ENCODE assay signal across 15 cellular contexts in the genomic region with DNA sequence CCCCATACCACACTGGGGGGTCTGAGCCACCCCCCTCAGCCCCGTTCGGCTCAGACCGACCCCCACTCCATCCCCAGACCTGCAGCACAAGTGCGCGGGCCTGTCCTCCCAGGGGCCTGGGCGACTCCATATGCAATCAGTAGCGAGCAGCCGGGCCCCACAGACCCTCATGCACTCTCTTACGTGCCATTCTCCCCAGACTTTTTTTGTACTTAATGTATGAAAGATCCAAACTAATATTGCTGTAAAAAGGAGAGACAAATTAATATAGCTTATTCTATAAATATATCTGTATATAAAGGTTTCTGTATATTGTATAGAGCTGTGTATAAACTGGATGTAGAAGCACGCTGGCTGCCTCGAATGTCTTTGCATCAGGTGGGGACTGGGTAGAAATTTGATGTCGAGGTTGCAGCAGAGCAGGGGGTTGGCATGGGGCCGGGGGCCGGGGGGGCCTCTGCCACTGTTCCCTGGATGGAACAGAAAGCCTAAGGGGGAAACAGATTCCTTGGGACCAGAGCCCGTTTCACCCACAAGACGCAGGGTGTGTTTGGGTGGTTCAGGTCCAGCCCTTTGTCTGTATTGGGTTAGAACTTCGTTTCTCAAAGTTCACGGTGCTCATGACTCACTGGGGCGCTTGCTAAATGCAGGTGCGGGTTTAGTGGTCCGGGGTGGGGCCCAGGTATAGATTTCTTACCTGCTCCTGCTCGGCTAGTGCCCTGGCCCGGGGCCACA. TPM values are rescaled to one million over a fixed set of nuclear protein-coding genes. Genes with fewer than 3 reads are reported as not detected.
DNase-seq lines count a peak whose midpoint lies in the region; ATAC-seq, FAIRE-seq and TF ChIP-seq lines count a peak whose summit lies in the region.
"Had no signal": no experiment of that assay in that cellular context is flagged by ENCODE, and none has a peak within 500 bp of the region (broad histone marks: within the 10 kb centered on the region; RNA-seq: fewer than 3 reads in every experiment).

No MANE protein-coding gene starts in this region.

- no peak for FAIRE-seq in HepG2 (lab: Jason Lieb, UNC)
- FAIRE-seq: H54, HTR-8/SVneo had no signal

- no peaks in the 10 kb centered on the region for H4K20me1 ChIP-seq in HepG2 (ENCODE audit: insufficient read depth, low read length)
- H4K20me1 ChIP-seq in Karpas-422 (ENCODE audit: insufficient read depth, low read depth, low read length) = no peaks in the 10 kb centered on the region

- H3K4me1 ChIP-seq in HepG2 (ENCODE audit: insufficient read depth, low read length) (peaks cover 50% of the 10 kb centered on the region), right lobe of liver (peaks cover 0 to 3% (median 0%) of the 10 kb centered on the region in 4 donors), Karpas-422 (ENCODE audit: low read length) (no peaks in the 10 kb centered on the region)

- in situ Hi-C loops in HepG2 (cut with HindIII; ENCODE audit: extremely low pct_ligation_motif_present, low pct_unique_long_range_greater_than_20kb) = loop anchor here (5.0 kb wide), 1 partner anchor 35 kb away; no protein-coding TSS in a partner anchor

- intact Hi-C loops in HepG2 (cut with micrococcal nuclease; ENCODE audit: unreplicated experiment) = loop anchor here (1.0 kb wide), 2 partner anchors 29 to 41 kb away; no protein-coding TSS in a partner anchor
- intact Hi-C loops in right lobe of liver (cut with DNase I) = loop anchor here (5.0 kb wide), 1 partner anchor 35 kb away; no protein-coding TSS in a partner anchor
- intact Hi-C loops in dorsolateral prefrontal cortex (cut with DNase I) = loop anchor here in 1 of 2 donors (1.0 to 5.0 kb wide), 2 partner anchors 29 to 145 kb away; a partner anchor contains a TSS

- H3K9ac ChIP-seq in HepG2 (ENCODE audit: insufficient read depth, low read depth, low read length) (peak overlapping the region; percentile 69), Karpas-422 (ENCODE audit: low read length) (no peak overlapping the region)

- peaks cover 3 to 4% of the 10 kb centered on the region in 2 experiments; a peak in 2 of 5 replicates for H3K36me3 ChIP-seq in HepG2 (replicated peaks in 1 of 2; ENCODE audit: control insufficient read depth in 1 of 2, insufficient read depth in 2 of 2, low read length in 2 of 2)
- no peaks in the 10 kb centered on the region for H3K36me3 ChIP-seq in right lobe of liver
- H3K36me3 ChIP-seq in Karpas-422 (ENCODE audit: insufficient read depth, low read length) = no peaks in the 10 kb centered on the region

- H2AFZ ChIP-seq in HepG2 (ENCODE audit: low read length) (no peak overlapping the region), Karpas-422 (ENCODE audit: low read length) (no peak overlapping the region)

- peak overlapping the region; percentile 94 for H3K4me2 ChIP-seq in HepG2 (ENCODE audit: low read depth, low read length)
- H3K4me2 ChIP-seq in Karpas-422 (ENCODE audit: low read depth, low read length, poor library complexity, severe bottlenecking) = no peak overlapping the region

- no TSS peak for BruUV-seq in HepG2 (replicated peaks; lab: Mats Ljungman, UMichigan)

- H3K4me3 ChIP-seq in HepG2 (replicated peaks in 1 of 3; ENCODE audit: insufficient read depth in 1 of 3, low read depth in 2 of 3, low read length in 3 of 3) (peak overlapping the region in 2 of 3 experiments; percentile 43 to 68; a peak in 4 of 6 replicates), right lobe of liver (no peak overlapping the region), dorsolateral prefrontal cortex (no peak overlapping the region), Karpas-422 (ENCODE audit: low read length) (no peak overlapping the region)
- H3K4me3 ChIP-seq: BLaER1 treated with 17β-estradiol and CSF1 and Interleukin-3, amounts not matched to agents 10 nM and 100 nM; K562 had no signal

- TF ChIP-seq RAD21 in HepG2 (CRISPR knock-in tag; IDR thresholded peaks at IDR 0.05) = no peak

- CTCF ChIA-PET in HepG2 (lab: Yijun Ruan, JAX; ENCODE audit: low intra/inter-chr PET ratio, low total read pairs) = interaction anchor here (0.6 to 3.4 kb wide), 4 partner anchors 23 to 395 kb away, joined by 3 to 38 read pairs (median 24); no protein-coding TSS in a partner anchor

- H3K9me3 ChIP-seq in HepG2 (ENCODE audit: low read length) = no peaks in the 10 kb centered on the region
- H3K9me3 ChIP-seq in right lobe of liver = no peaks in the 10 kb centered on the region
- H3K9me3 ChIP-seq in Karpas-422 (ENCODE audit: low read length) = no peaks in the 10 kb centered on the region
- H3K9me3 ChIP-seq: BLaER1 treated with 17β-estradiol and CSF1 and Interleukin-3, amounts not matched to agents 10 nM and 100 nM had no signal

- no peak for TF ChIP-seq EP300 in HepG2 (IDR thresholded peaks at IDR 0.05; ENCODE audit: low read depth in 2 of 2, low read length in 2 of 2)
- no peak for TF ChIP-seq EP300 in HepG2 (CRISPR knock-in tag; IDR thresholded peaks at IDR 0.05; ENCODE audit: borderline replicate concordance)

- ATAC-seq in HepG2 (no peak), right lobe of liver (no peak)

- no peak for TF ChIP-seq CTCF in HepG2 (CRISPR knock-in tag; IDR thresholded peaks at IDR 0.05)
- TF ChIP-seq CTCF in right lobe of liver (IDR thresholded peaks at IDR 0.05) = no peak
- TF ChIP-seq CTCF in dorsolateral prefrontal cortex (IDR thresholded peaks at IDR 0.05 in 54 of 56, conservative IDR thresholded peaks at IDR 0.05 in 2 of 56; ENCODE audit: low read depth in 1 of 56, partially characterized antibody in 56 of 56) = no peak

- H3K27ac ChIP-seq in HepG2 (ENCODE audit: extremely low read length, insufficient read depth, low read length) = no peak overlapping the region
- H3K27ac ChIP-seq in right lobe of liver = no peak overlapping the region
- H3K27ac ChIP-seq in dorsolateral prefrontal cortex = peak overlapping the region in 53 of 59 donors; percentile 74 to 99 (median 93)
- H3K27ac ChIP-seq in temporal lobe (ENCODE audit: low read depth, low read length) = peak overlapping the region; percentile 97
- no peak overlapping the region for H3K27ac ChIP-seq in Karpas-422 (ENCODE audit: low read length)
- H3K27ac ChIP-seq: BLaER1 treated with 17β-estradiol and CSF1 and Interleukin-3, amounts not matched to agents 10 nM and 100 nM; RWPE1 had no signal

- POLR2A ChIA-PET in HepG2 (lab: Yijun Ruan, JAX) = interaction anchor here (0.6 to 6.2 kb wide), 11 partner anchors 9 to 203 kb away, joined by 3 to 43 read pairs (median 6); a partner anchor contains a TSS

- 74% methylated on average over 15 of the region's 23 CpGs for WGBS in HepG2 (ENCODE audit: low lambda C conversion rate)
- WGBS in right lobe of liver (ENCODE audit: insufficient coverage, low coverage, low lambda C conversion rate, missing lambda C conversion rate) = 77% methylated on average over 10 of the region's 23 CpGs

- TF ChIP-seq POLR2A in HepG2 (IDR thresholded peaks at IDR 0.05; ENCODE audit: insufficient read depth in 1 of 2, low read depth in 2 of 2, low read length in 2 of 2) = no peak
- no peak for TF ChIP-seq POLR2A in right lobe of liver (IDR thresholded peaks at IDR 0.05)

- H3K79me2 ChIP-seq in HepG2 (ENCODE audit: insufficient read depth, low read length) (no peaks in the 10 kb centered on the region), Karpas-422 (ENCODE audit: low read length) (no peaks in the 10 kb centered on the region)

- H3K9me2 ChIP-seq in Karpas-422 (replicated peaks; ENCODE audit: insufficient read depth, low read length) = no peaks in the 10 kb centered on the region

- DNase-seq in HepG2 (ENCODE audit: low spot score) (no peak), right lobe of liver (no peak), dorsolateral prefrontal cortex (no peak), mucosa of gallbladder (ENCODE audit: low spot score) (peak; percentile 30), DMS53 treated with DMSO at 0.1 percent for 48 hours (lab: John Stamatoyannopoulos, UW; ENCODE audit: unreplicated experiment) (no peak), glomerular visceral epithelial cell (ENCODE audit: extremely low spot score) (no peak), Karpas-422 (no peak)
- DNase-seq: NCI-H2171 treated with DMSO at 0.1 percent for 48 hours, NCI-H748 treated with DMSO at 0.1 percent for 48 hours had no signal

- H3K27me3 ChIP-seq in HepG2 (ENCODE audit: control insufficient read depth in 1 of 2, insufficient read depth in 2 of 2, low read length in 2 of 2) (no peaks in the 10 kb centered on the region), right lobe of liver (no peaks in the 10 kb centered on the region), dorsolateral prefrontal cortex (peaks cover 0 to under 1% (median 0%) of the 10 kb centered on the region in 45 donors), Karpas-422 (ENCODE audit: low read length) (no peaks in the 10 kb centered on the region)

RNA-seq across cellular contexts. Expression of a gene that starts 5.6 kb away (rescaled TPM):
- total RNA-seq in HepG2 (2016; rRNA removed; fragmentation: Illumina TruSeq; extraction: Trizol) (7.9 and 10.2 TPM in 2 replicates), right lobe of liver (10 to 100 TPM in 5 of 6 experiments, 1 to 10 TPM in 1; 7.6 to 16.4 (median 11.6) TPM), dorsolateral prefrontal cortex (100 to 1,000 TPM in 87 of 120 experiments, 10 to 100 TPM in 33; 23.0 to 708 (median 141) TPM), mucosa of gallbladder (320 TPM), temporal lobe (1.2 TPM)
- total RNA-seq in HepG2 (2016; cell fraction: cytosol; rRNA removed; fragmentation: Illumina TruSeq; extraction: Trizol; ENCODE audit: low read depth) = 6.6 and 7.4 TPM in 2 replicates
- 6.8 and 10.3 TPM in 2 replicates for total RNA-seq in HepG2 (2016; cell fraction: insoluble cytoplasmic fraction; rRNA removed; fragmentation: Illumina TruSeq; extraction: Trizol)
- total RNA-seq in HepG2 (2016; cell fraction: membrane; rRNA removed; fragmentation: Illumina TruSeq; extraction: Trizol) = 8.2 and 8.5 TPM in 2 replicates
- 16.7 and 20.6 TPM in 2 replicates for total RNA-seq in HepG2 (2016; cell fraction: nucleus; rRNA removed; fragmentation: Illumina TruSeq; extraction: Trizol)
- polyA plus RNA-seq in HepG2 (2011; rRNA removed) = 25.9 and 33.2 TPM in 2 replicates
- 17.4 and 19.1 TPM in 2 replicates for polyA plus RNA-seq in HepG2 (2011; cell fraction: cytosol; rRNA removed)
- polyA plus RNA-seq in HepG2 (2011; cell fraction: nucleus; rRNA removed) = 140 and 154 TPM in 2 replicates
- polyA plus RNA-seq in HepG2 (2012) = 27.5 and 41.4 TPM in 2 replicates
- 1.8 and 2.1 TPM in 2 replicates for polyA plus RNA-seq in HepG2 (2016; cell fraction: cytosol; fragmentation: Illumina TruSeq; extraction: Trizol; ENCODE audit: low read depth)
- polyA plus RNA-seq in HepG2 (2016; cell fraction: insoluble cytoplasmic fraction; fragmentation: Illumina TruSeq; extraction: Trizol; ENCODE audit: low read depth) = 12.8 and 17.2 TPM in 2 replicates
- polyA plus RNA-seq in HepG2 (2016; cell fraction: membrane; fragmentation: Illumina TruSeq; extraction: Trizol; ENCODE audit: low read depth) = 5.7 and 6.2 TPM in 2 replicates
- 69.8 and 76.1 TPM in 2 replicates for polyA plus RNA-seq in HepG2 (2016; cell fraction: nucleus; fragmentation: Illumina TruSeq; extraction: Trizol; ENCODE audit: insufficient read depth, low read depth)
- polyA minus RNA-seq in HepG2 (2011; rRNA and poly(A)+ RNA removed; ENCODE audit: low replicate concordance) = 2.9 and 52.2 TPM in 2 replicates
- polyA minus RNA-seq in HepG2 (2011; cell fraction: cytosol; rRNA and poly(A)+ RNA removed) = 27.3 and 36.7 TPM in 2 replicates
- polyA minus RNA-seq in HepG2 (2011; cell fraction: nucleus; rRNA and poly(A)+ RNA removed) = 39.0 and 39.4 TPM in 2 replicates
- 0.32 TPM in 1 of 2 replicates, not detected in the other for total RNA-seq in Karpas-422 (2014; rRNA removed; shearing (Covaris generic); ENCODE audit: low replicate concordance)

RNA-seq across cellular contexts. Expression of a gene that starts 45.6 kb away (rescaled TPM):
- total RNA-seq in HepG2 (2016; rRNA removed; fragmentation: Illumina TruSeq; extraction: Trizol) (164 and 175 TPM in 2 replicates), right lobe of liver (10 to 100 TPM; 31.6 to 74.5 (median 55.3) TPM), dorsolateral prefrontal cortex (100 to 1,000 TPM in 1 of 120 experiments, 10 to 100 TPM in 119; 40.6 to 123 (median 65.5) TPM), mucosa of gallbladder (116 TPM), temporal lobe (17.2 TPM)
- total RNA-seq in HepG2 (2016; cell fraction: cytosol; rRNA removed; fragmentation: Illumina TruSeq; extraction: Trizol; ENCODE audit: low read depth) = 124 and 186 TPM in 2 replicates
- 157 and 180 TPM in 2 replicates for total RNA-seq in HepG2 (2016; cell fraction: insoluble cytoplasmic fraction; rRNA removed; fragmentation: Illumina TruSeq; extraction: Trizol)
- total RNA-seq in HepG2 (2016; cell fraction: membrane; rRNA removed; fragmentation: Illumina TruSeq; extraction: Trizol) = 166 and 206 TPM in 2 replicates
- 83.5 and 96.3 TPM in 2 replicates for total RNA-seq in HepG2 (2016; cell fraction: nucleus; rRNA removed; fragmentation: Illumina TruSeq; extraction: Trizol)
- 363 and 424 TPM in 2 replicates for polyA plus RNA-seq in HepG2 (2011; rRNA removed)
- polyA plus RNA-seq in HepG2 (2011; cell fraction: cytosol; rRNA removed) = 333 and 381 TPM in 2 replicates
- polyA plus RNA-seq in HepG2 (2011; cell fraction: nucleus; rRNA removed) = 70.6 and 77.2 TPM in 2 replicates
- 225 and 301 TPM in 2 replicates for polyA plus RNA-seq in HepG2 (2012)
- 181 and 226 TPM in 2 replicates for polyA plus RNA-seq in HepG2 (2016; cell fraction: cytosol; fragmentation: Illumina TruSeq; extraction: Trizol; ENCODE audit: low read depth)
- polyA plus RNA-seq in HepG2 (2016; cell fraction: insoluble cytoplasmic fraction; fragmentation: Illumina TruSeq; extraction: Trizol; ENCODE audit: low read depth) = 187 and 188 TPM in 2 replicates
- 185 and 215 TPM in 2 replicates for polyA plus RNA-seq in HepG2 (2016; cell fraction: membrane; fragmentation: Illumina TruSeq; extraction: Trizol; ENCODE audit: low read depth)
- 173 and 175 TPM in 2 replicates for polyA plus RNA-seq in HepG2 (2016; cell fraction: nucleus; fragmentation: Illumina TruSeq; extraction: Trizol; ENCODE audit: insufficient read depth, low read depth)
- 153 and 413 TPM in 2 replicates for polyA minus RNA-seq in HepG2 (2011; rRNA and poly(A)+ RNA removed; ENCODE audit: low replicate concordance)
- 79.2 and 82.2 TPM in 2 replicates for polyA minus RNA-seq in HepG2 (2011; cell fraction: cytosol; rRNA and poly(A)+ RNA removed)
- polyA minus RNA-seq in HepG2 (2011; cell fraction: nucleus; rRNA and poly(A)+ RNA removed) = 54.3 and 55.7 TPM in 2 replicates
- total RNA-seq in Karpas-422 (2014; rRNA removed; shearing (Covaris generic); ENCODE audit: low replicate concordance) = 81.3 and 303 TPM in 2 replicates

RNA-seq across cellular contexts. Expression of a gene that starts 45.9 kb away (rescaled TPM):
- 102 and 116 TPM in 2 replicates for total RNA-seq in HepG2 (2016; rRNA removed; fragmentation: Illumina TruSeq; extraction: Trizol)
- total RNA-seq in HepG2 (2016; cell fraction: cytosol; rRNA removed; fragmentation: Illumina TruSeq; extraction: Trizol; ENCODE audit: low read depth) = 9.9 and 12.9 TPM in 2 replicates
- 103 and 117 TPM in 2 replicates for total RNA-seq in HepG2 (2016; cell fraction: insoluble cytoplasmic fraction; rRNA removed; fragmentation: Illumina TruSeq; extraction: Trizol)
- 25.3 and 31.0 TPM in 2 replicates for total RNA-seq in HepG2 (2016; cell fraction: membrane; rRNA removed; fragmentation: Illumina TruSeq; extraction: Trizol)
- 47.5 and 54.1 TPM in 2 replicates for total RNA-seq in HepG2 (2016; cell fraction: nucleus; rRNA removed; fragmentation: Illumina TruSeq; extraction: Trizol)
- polyA plus RNA-seq in HepG2 (2011; rRNA removed) = 10.9 and 12.4 TPM in 2 replicates
- 11.9 and 14.6 TPM in 2 replicates for polyA plus RNA-seq in HepG2 (2011; cell fraction: cytosol; rRNA removed)
- polyA plus RNA-seq in HepG2 (2011; cell fraction: nucleus; rRNA removed) = 4.0 and 5.3 TPM in 2 replicates
- polyA plus RNA-seq in HepG2 (2012) = 11.2 and 20.0 TPM in 2 replicates
- 5.2 and 7.1 TPM in 2 replicates for polyA plus RNA-seq in HepG2 (2016; cell fraction: cytosol; fragmentation: Illumina TruSeq; extraction: Trizol; ENCODE audit: low read depth)
- polyA plus RNA-seq in HepG2 (2016; cell fraction: insoluble cytoplasmic fraction; fragmentation: Illumina TruSeq; extraction: Trizol; ENCODE audit: low read depth) = 94.2 and 98.7 TPM in 2 replicates
- polyA plus RNA-seq in HepG2 (2016; cell fraction: membrane; fragmentation: Illumina TruSeq; extraction: Trizol; ENCODE audit: low read depth) = 12.2 and 15.7 TPM in 2 replicates
- polyA plus RNA-seq in HepG2 (2016; cell fraction: nucleus; fragmentation: Illumina TruSeq; extraction: Trizol; ENCODE audit: insufficient read depth, low read depth) = 60.2 and 63.1 TPM in 2 replicates
- polyA minus RNA-seq in HepG2 (2011; rRNA and poly(A)+ RNA removed; ENCODE audit: low replicate concordance) = 25.3 and 218 TPM in 2 replicates
- polyA minus RNA-seq in HepG2 (2011; cell fraction: cytosol; rRNA and poly(A)+ RNA removed) = 7.6 and 10.2 TPM in 2 replicates
- 10.8 and 11.8 TPM in 2 replicates for polyA minus RNA-seq in HepG2 (2011; cell fraction: nucleus; rRNA and poly(A)+ RNA removed)
- 10 to 100 TPM in 2 of 6 experiments, 1 to 10 TPM in 4; 4.0 to 13.3 (median 5.4) TPM for total RNA-seq in right lobe of liver
- 10 to 100 TPM in 100 of 120 experiments, 1 to 10 TPM in 20; 4.7 to 24.3 (median 13.8) TPM for total RNA-seq in dorsolateral prefrontal cortex
- total RNA-seq in mucosa of gallbladder = 7.7 TPM
- total RNA-seq in temporal lobe = 10.6 TPM
- 18.0 and 32.4 TPM in 2 replicates for total RNA-seq in Karpas-422 (2014; rRNA removed; shearing (Covaris generic); ENCODE audit: low replicate concordance)

Comparison
In these comparisons a context has a peak if more than half of its experiments do, and no peak if none do; other contexts are left out.
1. H3K4me3 ChIP-seq: peak in HepG2 (2 of 3); none in right lobe of liver (0 of 3), dorsolateral prefrontal cortex (0 of 59) and Karpas-422 (single experiment).
2. H3K27ac ChIP-seq: peak in dorsolateral prefrontal cortex (53 of 59) and temporal lobe (single experiment); none in HepG2 (single experiment), right lobe of liver (0 of 3) and Karpas-422 (single experiment).